18 cellular contexts compared by ENCODE assay signal in the genomic region with DNA sequence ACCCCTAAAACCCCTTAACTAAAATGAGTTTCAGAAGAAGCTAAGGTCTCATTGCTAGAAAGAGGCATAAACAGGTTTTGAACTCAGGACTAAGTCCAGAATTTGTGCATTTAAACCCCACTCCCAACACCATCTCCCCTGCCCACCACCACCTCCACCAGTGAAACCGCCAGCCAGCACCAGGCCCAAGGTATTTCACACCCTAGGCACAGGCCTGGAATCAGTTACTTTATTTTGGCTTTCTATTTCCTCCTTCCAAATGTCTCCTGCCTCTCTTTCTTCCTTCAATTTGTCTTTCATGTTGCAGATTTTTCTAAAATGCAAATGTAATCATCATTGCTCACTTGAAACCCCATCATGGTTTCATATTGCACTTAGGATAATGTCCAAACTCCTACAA. TPM values are rescaled to one million over a fixed set of nuclear protein-coding genes. Genes with fewer than 3 reads are reported as not detected.
DNase-seq lines count a peak whose midpoint lies in the region; ATAC-seq and TF ChIP-seq lines count a peak whose summit lies in the region.
"Had no signal": no experiment of that assay in that cellular context is flagged by ENCODE, and none has a peak within 500 bp of the region (broad histone marks: within the 10 kb centered on the region; RNA-seq: fewer than 3 reads in every experiment).

No MANE protein-coding gene starts in this region.

- POLR2A ChIA-PET in HEK293 (lab: Yijun Ruan, JAX), result no interaction called here
- POLR2A ChIA-PET in activated CD8-positive, alpha-beta T cell treated with anti-CD3 and anti-CD28 coated beads for 36 hours (lab: Charles Lee), result interaction anchor here (0.6 kb wide), 3 partner anchors 15 to 578 kb away, joined by 3 read pairs; no protein-coding TSS in a partner anchor

- peak overlapping the region; percentile 79 for H3K27ac Mint-ChIP-seq in activated CD4-positive, alpha-beta T cell treated with anti-CD3 and anti-CD28 coated beads, Interleukin-2, amount 10 ng/mL, durations not matched to agents 24 days and 14 days
- peak overlapping the region; percentile 13 for H3K27ac Mint-ChIP-seq in activated CD8-positive, alpha-beta T cell treated with anti-CD3 and anti-CD28 coated beads for 36 hours
- H3K27ac Mint-ChIP-seq in natural killer cell, result no peak overlapping the region

- intact Hi-C loops in activated CD4-positive, alpha-beta T cell treated with anti-CD3 and anti-CD28 coated beads, Interleukin-2, amount 10 ng/mL, durations not matched to agents 24 days and 14 days (cut with micrococcal nuclease), result no loop called here
- intact Hi-C loops in activated CD8-positive, alpha-beta T cell treated with anti-CD3 and anti-CD28 coated beads for 36 hours (cut with micrococcal nuclease), result no loop called here
- intact Hi-C loops in natural killer cell (cut with micrococcal nuclease) (no loop called here), psoas muscle (cut with DNase I) (loop anchor here in 1 of 2 donors (10.0 kb wide), 1 partner anchor 410 kb away; the partner anchor contains the start of gene PTPRF)

- 0 out of 2 replicates have a peak, but pooled peaks cover 4% of the 10 kb centered on the region for H3K4me1 ChIP-seq in HEK293 (ENCODE audit: control insufficient read depth, insufficient read depth, low read length)
- H3K4me1 ChIP-seq in psoas muscle, result peaks cover 31% of the 10 kb centered on the region

- H3K9me3 ChIP-seq in HEK293 (ENCODE audit: control insufficient read depth, insufficient read depth, low read depth, low read length) (no peaks in the 10 kb centered on the region), psoas muscle (no peaks in the 10 kb centered on the region)
- H3K9me3 ChIP-seq: vagina had no signal

- TF ChIP-seq CTCF in HEK293 (tag by site-specific recombination; IDR thresholded peaks at IDR 0.05), result no peak
- no peak for TF ChIP-seq CTCF in activated CD8-positive, alpha-beta T cell treated with anti-CD3 and anti-CD28 coated beads for 36 hours (IDR thresholded peaks at IDR 0.05)
- no peak for TF ChIP-seq CTCF in natural killer cell (IDR thresholded peaks at IDR 0.05)
- TF ChIP-seq CTCF in psoas muscle (IDR thresholded peaks at IDR 0.05), result no peak

- H3K36me3 ChIP-seq in HEK293 (ENCODE audit: control insufficient read depth in 2 of 2, insufficient read depth in 1 of 2, low read length in 2 of 2) (peaks cover 0 to 17% of the 10 kb centered on the region in 2 experiments; a peak in 1 of 3 replicates), psoas muscle (ENCODE audit: insufficient read depth in 1 of 2, low read depth in 1 of 2) (peaks cover 0 to 6% of the 10 kb centered on the region in 2 donors)
- H3K36me3 ChIP-seq: vagina had no signal

- peaks cover 17% of the 10 kb centered on the region for H3K36me3 Mint-ChIP-seq in activated CD4-positive, alpha-beta T cell treated with anti-CD3 and anti-CD28 coated beads, Interleukin-2, amount 10 ng/mL, durations not matched to agents 24 days and 14 days (ENCODE audit: low read depth)
- H3K36me3 Mint-ChIP-seq in activated CD8-positive, alpha-beta T cell treated with anti-CD3 and anti-CD28 coated beads for 36 hours (ENCODE audit: low read depth), result no peaks in the 10 kb centered on the region
- no peaks in the 10 kb centered on the region for H3K36me3 Mint-ChIP-seq in natural killer cell

- DNase-seq in activated CD4-positive, alpha-beta T cell treated with anti-CD3 and anti-CD28 coated beads, Interleukin-2, amount 10 ng/mL, durations not matched to agents 24 days and 14 days, result no peak
- no peak for DNase-seq in activated CD4-positive, alpha-beta T cell treated with anti-CD3 and anti-CD28 coated beads for 4 hours
- DNase-seq in activated CD8-positive, alpha-beta T cell treated with anti-CD3 and anti-CD28 coated beads for 36 hours, result no peak
- DNase-seq in natural killer cell (no peak), SKM-1 (lab: John Stamatoyannopoulos, UW; ENCODE audit: unreplicated experiment) (no peak), psoas muscle (no peak), DMS53 treated with DMSO at 0.1 percent for 48 hours (lab: John Stamatoyannopoulos, UW; ENCODE audit: unreplicated experiment) (no peak)
- DNase-seq: activated CD4-positive, alpha-beta T cell treated with anti-CD3 and anti-CD28 coated beads, Interleukin-2, amount 50 U/mL, for 48 hours; DMS153; GOT3; IMR-90; mesendoderm; NCI-H1105; NCI-H446 treated with DMSO at 0.1 percent for 48 hours; occipital lobe; stimulated activated CD4-positive, alpha-beta T cell treated with anti-CD3 and anti-CD28 coated beads, Interleukin-4, amount 100 ng/mL, for 4 hours had no signal

- H3K9me3 Mint-ChIP-seq in activated CD4-positive, alpha-beta T cell treated with anti-CD3 and anti-CD28 coated beads, Interleukin-2, amount 10 ng/mL, durations not matched to agents 24 days and 14 days, result no peaks in the 10 kb centered on the region
- no peaks in the 10 kb centered on the region for H3K9me3 Mint-ChIP-seq in activated CD8-positive, alpha-beta T cell treated with anti-CD3 and anti-CD28 coated beads for 36 hours
- no peaks in the 10 kb centered on the region for H3K9me3 Mint-ChIP-seq in natural killer cell

- H3K27me3 Mint-ChIP-seq in activated CD4-positive, alpha-beta T cell treated with anti-CD3 and anti-CD28 coated beads, Interleukin-2, amount 10 ng/mL, durations not matched to agents 24 days and 14 days, result no peaks in the 10 kb centered on the region
- H3K27me3 Mint-ChIP-seq in activated CD8-positive, alpha-beta T cell treated with anti-CD3 and anti-CD28 coated beads for 36 hours, result no peaks in the 10 kb centered on the region
- no peaks in the 10 kb centered on the region for H3K27me3 Mint-ChIP-seq in natural killer cell (ENCODE audit: low read depth in 2 of 2)

- H3K4me3 Mint-ChIP-seq in activated CD4-positive, alpha-beta T cell treated with anti-CD3 and anti-CD28 coated beads, Interleukin-2, amount 10 ng/mL, durations not matched to agents 24 days and 14 days, result peak overlapping the region; percentile 99
- peak overlapping the region; percentile 94 for H3K4me3 Mint-ChIP-seq in activated CD8-positive, alpha-beta T cell treated with anti-CD3 and anti-CD28 coated beads for 36 hours
- H3K4me3 Mint-ChIP-seq in natural killer cell, result peak overlapping the region; percentile 61

- H3K27ac ChIP-seq in HEK293 (ENCODE audit: extremely low read depth, low read depth, low read length) (no peak overlapping the region), psoas muscle (no peak overlapping the region)

- no peak for ATAC-seq in activated CD8-positive, alpha-beta T cell treated with anti-CD3 and anti-CD28 coated beads for 36 hours
- no peak for ATAC-seq in natural killer cell
- ATAC-seq in psoas muscle, result no peak

- CTCF ChIA-PET in HEK293 (lab: Yijun Ruan, JAX), result interaction anchor here (1.2 to 6.4 kb wide), 4 partner anchors 11 to 180 kb away, joined by 3 to 79 read pairs (median 28); partner anchors contain the start of gene ARTN
- CTCF ChIA-PET in activated CD8-positive, alpha-beta T cell treated with anti-CD3 and anti-CD28 coated beads for 36 hours (lab: Charles Lee), result interaction anchor here (1.5 to 8.8 kb wide), 7 partner anchors 10 to 415 kb away, joined by 5 to 185 read pairs (median 8); partner anchors contain the start of genes ARTN and ST3GAL3

- 85 to 100% (median 91%) methylated on average over 1 of the region's 1 CpG for WGBS in psoas muscle, 3 donors

- peaks cover 35% of the 10 kb centered on the region for H3K4me1 Mint-ChIP-seq in activated CD4-positive, alpha-beta T cell treated with anti-CD3 and anti-CD28 coated beads, Interleukin-2, amount 10 ng/mL, durations not matched to agents 24 days and 14 days
- peaks cover 28% of the 10 kb centered on the region for H3K4me1 Mint-ChIP-seq in activated CD8-positive, alpha-beta T cell treated with anti-CD3 and anti-CD28 coated beads for 36 hours (ENCODE audit: low read depth)
- H3K4me1 Mint-ChIP-seq in natural killer cell, result peaks cover 24 to 50% of the 10 kb centered on the region in 2 donors

- H3K4me3 ChIP-seq in HEK293 (ENCODE audit: low read depth, low read length) (no peak overlapping the region), psoas muscle (no peak overlapping the region)

- H3K27me3 ChIP-seq in psoas muscle (ENCODE audit: insufficient read depth in 3 of 3, low read length in 2 of 3), result no peaks in the 10 kb centered on the region
- H3K27me3 ChIP-seq: vagina had no signal

RNA-seq across cellular contexts. Expression of gene IPO13, which starts 1.9 kb away (rescaled TPM):
- 26.3 and 26.6 TPM in 2 replicates for total RNA-seq in activated CD4-positive, alpha-beta T cell treated with anti-CD3 and anti-CD28 coated beads, Interleukin-2, amount 10 ng/mL, durations not matched to agents 24 days and 14 days
- total RNA-seq in activated CD8-positive, alpha-beta T cell treated with anti-CD3 and anti-CD28 coated beads for 36 hours, result 10 to 100 TPM; 16.2 to 16.5 TPM
- total RNA-seq in natural killer cell (10 to 100 TPM; 18.1 to 22.7 (median 18.4) TPM), psoas muscle (100 to 1,000 TPM in 3 of 4 donors, 10 to 100 TPM in 1; 92.4 to 140 (median 108) TPM)
- polyA plus RNA-seq in psoas muscle, result 10 to 100 TPM; 26.8 to 93.0 (median 41.5) TPM

RNA-seq across cellular contexts. Expression of gene ARTN, which starts 11.3 kb away (rescaled TPM):
- 0.43 TPM in 1 of 2 replicates, not detected in the other for total RNA-seq in activated CD4-positive, alpha-beta T cell treated with anti-CD3 and anti-CD28 coated beads, Interleukin-2, amount 10 ng/mL, durations not matched to agents 24 days and 14 days
- total RNA-seq in activated CD8-positive, alpha-beta T cell treated with anti-CD3 and anti-CD28 coated beads for 36 hours, result under 1 TPM; 0.36 to 0.68 TPM
- total RNA-seq in natural killer cell, result 1 to 10 TPM in 1 of 3 donors, not detected in 2; 1.4 TPM
- under 1 TPM in 3 of 4 donors, not detected in 1; 0.42 to 0.79 (median 0.71) TPM for total RNA-seq in psoas muscle
- under 1 TPM; 0.05 to 0.44 (median 0.06) TPM for polyA plus RNA-seq in psoas muscle
- total RNA-seq: IMR-90 had no signal

RNA-seq across cellular contexts. Expression of gene DPH2, which starts 24.9 kb away (rescaled TPM):
- total RNA-seq in activated CD4-positive, alpha-beta T cell treated with anti-CD3 and anti-CD28 coated beads, Interleukin-2, amount 10 ng/mL, durations not matched to agents 24 days and 14 days, result 71.0 and 71.8 TPM in 2 replicates
- total RNA-seq in activated CD8-positive, alpha-beta T cell treated with anti-CD3 and anti-CD28 coated beads for 36 hours, result 10 to 100 TPM; 29.6 to 34.1 TPM
- total RNA-seq in natural killer cell (10 to 100 TPM; 18.2 to 27.3 (median 18.8) TPM), psoas muscle (10 to 100 TPM; 37.8 to 62.9 (median 44.3) TPM)
- polyA plus RNA-seq in psoas muscle, result 100 to 1,000 TPM in 1 of 3 donors, 10 to 100 TPM in 2; 53.7 to 123 (median 87.6) TPM

RNA-seq across cellular contexts. Expression of gene ATP6V0B, which starts 29.9 kb away (rescaled TPM):
- total RNA-seq in activated CD4-positive, alpha-beta T cell treated with anti-CD3 and anti-CD28 coated beads, Interleukin-2, amount 10 ng/mL, durations not matched to agents 24 days and 14 days, result 181 and 182 TPM in 2 replicates
- 10 to 100 TPM; 67.6 to 75.5 TPM for total RNA-seq in activated CD8-positive, alpha-beta T cell treated with anti-CD3 and anti-CD28 coated beads for 36 hours
- 100 to 1,000 TPM in 2 of 3 donors, 10 to 100 TPM in 1; 76.3 to 115 (median 113) TPM for total RNA-seq in natural killer cell
- total RNA-seq in psoas muscle, result 100 to 1,000 TPM in 3 of 4 donors, 10 to 100 TPM in 1; 87.9 to 133 (median 106) TPM
- polyA plus RNA-seq in psoas muscle, result 100 to 1,000 TPM; 159 to 260 (median 236) TPM

RNA-seq across cellular contexts. Expression of gene B4GALT2, which starts 34.1 kb away (rescaled TPM):
- 59.7 TPM in 2 replicates for total RNA-seq in activated CD4-positive, alpha-beta T cell treated with anti-CD3 and anti-CD28 coated beads, Interleukin-2, amount 10 ng/mL, durations not matched to agents 24 days and 14 days
- total RNA-seq in activated CD8-positive, alpha-beta T cell treated with anti-CD3 and anti-CD28 coated beads for 36 hours, result 10 to 100 TPM; 35.4 to 35.5 TPM
- total RNA-seq in natural killer cell (1 to 10 TPM; 1.5 to 5.5 (median 2.2) TPM), psoas muscle (10 to 100 TPM; 33.5 to 54.9 (median 50.7) TPM)
- polyA plus RNA-seq in psoas muscle, result 10 to 100 TPM; 57.1 to 81.0 (median 60.2) TPM

Comparison
In these comparisons a context has a peak if more than half of its experiments do, and no peak if none do; other contexts are left out.
1. H3K27ac Mint-ChIP-seq: peak in activated CD4-positive, alpha-beta T cell treated with anti-CD3 and anti-CD28 coated beads, Interleukin-2, amount 10 ng/mL, durations not matched to agents 24 days and 14 days (single experiment) and activated CD8-positive, alpha-beta T cell treated with anti-CD3 and anti-CD28 coated beads for 36 hours (single experiment); none in natural killer cell (0 of 2).
2. Peak in every context shown above with its lines, with median percentiles within 50 percentile points of each other: H3K4me3 Mint-ChIP-seq.